Comparison of ENCODE assay signal across 1 cellular context in genomic region chr1:247078315-247079140, GRCh38.
A peak's percentile ranks its signal among the peaks of the same experiment; 100 is the strongest.
TF ChIP-seq lines count a peak whose summit lies in the region.

TSS of gene ZNF670 (minus strand) at chr1:247078811. CDS start at chr1:247078596, 215 bp downstream.

TF ChIP-seq in WTC11, 78 proteins besides CTCF, POLR2A, EP300 and RAD21 (continued from another document):
- TF ChIP-seq FOXK1 (CRISPR knock-in tag; IDR thresholded peaks at IDR 0.05) (peak; percentile 46; the same call in 1 of the 2 replicates), FOXP1 (CRISPR knock-in tag; IDR thresholded peaks at IDR 0.05; ENCODE audit: borderline replicate concordance) (0 out of 2 replicates have a peak, but pooled peaks have one; percentile 38), ZNF416 (CRISPR knock-in tag; IDR thresholded peaks at IDR 0.05) (no peak), NR2C2 (CRISPR knock-in tag; IDR thresholded peaks at IDR 0.05) (no peak), ETV6 (CRISPR knock-in tag; IDR thresholded peaks at IDR 0.05) (peak; percentile 82; the same call in 1 of the 2 replicates), E2F4 (CRISPR knock-in tag; IDR thresholded peaks at IDR 0.05; ENCODE audit: borderline replicate concordance, low read depth) (no peak), CREM (CRISPR knock-in tag; IDR thresholded peaks at IDR 0.05) (peak; percentile 53; the same call in 1 of the 2 replicates), CREB1 (CRISPR knock-in tag; IDR thresholded peaks at IDR 0.05) (0 out of 2 replicates have a peak, but pooled peaks have one; percentile 64), RELA (CRISPR knock-in tag; IDR thresholded peaks at IDR 0.05; ENCODE audit: borderline replicate concordance) (no peak)
- TF ChIP-seq, protein P1, sequence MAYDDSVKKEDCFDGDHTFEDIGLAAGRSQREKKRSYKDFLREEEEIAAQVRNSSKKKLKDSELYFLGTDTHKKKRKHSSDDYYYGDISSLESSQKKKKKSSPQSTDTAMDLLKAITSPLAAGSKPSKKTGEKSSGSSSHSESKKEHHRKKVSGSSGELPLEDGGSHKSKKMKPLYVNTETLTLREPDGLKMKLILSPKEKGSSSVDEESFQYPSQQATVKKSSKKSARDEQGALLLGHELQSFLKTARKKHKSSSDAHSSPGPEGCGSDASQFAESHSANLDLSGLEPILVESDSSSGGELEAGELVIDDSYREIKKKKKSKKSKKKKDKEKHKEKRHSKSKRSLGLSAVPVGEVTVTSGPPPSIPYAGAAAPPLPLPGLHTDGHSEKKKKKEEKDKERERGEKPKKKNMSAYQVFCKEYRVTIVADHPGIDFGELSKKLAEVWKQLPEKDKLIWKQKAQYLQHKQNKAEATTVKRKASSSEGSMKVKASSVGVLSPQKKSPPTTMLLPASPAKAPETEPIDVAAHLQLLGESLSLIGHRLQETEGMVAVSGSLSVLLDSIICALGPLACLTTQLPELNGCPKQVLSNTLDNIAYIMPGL (CRISPR knock-in tag; IDR thresholded peaks at IDR 0.05) = peak; percentile 89; the same call in 1 of the 2 replicates
- TF ChIP-seq, protein P2, sequence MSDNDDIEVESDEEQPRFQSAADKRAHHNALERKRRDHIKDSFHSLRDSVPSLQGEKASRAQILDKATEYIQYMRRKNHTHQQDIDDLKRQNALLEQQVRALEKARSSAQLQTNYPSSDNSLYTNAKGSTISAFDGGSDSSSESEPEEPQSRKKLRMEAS (CRISPR knock-in tag; IDR thresholded peaks at IDR 0.05) = peak; percentile 67
- TF ChIP-seq, protein P3, sequence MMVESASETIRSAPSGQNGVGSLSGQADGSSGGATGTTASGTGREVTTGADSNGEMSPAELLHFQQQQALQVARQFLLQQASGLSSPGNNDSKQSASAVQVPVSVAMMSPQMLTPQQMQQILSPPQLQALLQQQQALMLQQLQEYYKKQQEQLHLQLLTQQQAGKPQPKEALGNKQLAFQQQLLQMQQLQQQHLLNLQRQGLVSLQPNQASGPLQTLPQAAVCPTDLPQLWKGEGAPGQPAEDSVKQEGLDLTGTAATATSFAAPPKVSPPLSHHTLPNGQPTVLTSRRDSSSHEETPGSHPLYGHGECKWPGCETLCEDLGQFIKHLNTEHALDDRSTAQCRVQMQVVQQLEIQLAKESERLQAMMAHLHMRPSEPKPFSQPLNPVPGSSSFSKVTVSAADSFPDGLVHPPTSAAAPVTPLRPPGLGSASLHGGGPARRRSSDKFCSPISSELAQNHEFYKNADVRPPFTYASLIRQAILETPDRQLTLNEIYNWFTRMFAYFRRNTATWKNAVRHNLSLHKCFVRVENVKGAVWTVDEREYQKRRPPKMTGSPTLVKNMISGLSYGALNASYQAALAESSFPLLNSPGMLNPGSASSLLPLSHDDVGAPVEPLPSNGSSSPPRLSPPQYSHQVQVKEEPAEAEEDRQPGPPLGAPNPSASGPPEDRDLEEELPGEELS (CRISPR knock-in tag; IDR thresholded peaks at IDR 0.05) = peak; percentile 62; the same call in 1 of the 2 replicates
